Comparison of ENCODE assay signal across 8 cellular contexts in the genomic region with DNA sequence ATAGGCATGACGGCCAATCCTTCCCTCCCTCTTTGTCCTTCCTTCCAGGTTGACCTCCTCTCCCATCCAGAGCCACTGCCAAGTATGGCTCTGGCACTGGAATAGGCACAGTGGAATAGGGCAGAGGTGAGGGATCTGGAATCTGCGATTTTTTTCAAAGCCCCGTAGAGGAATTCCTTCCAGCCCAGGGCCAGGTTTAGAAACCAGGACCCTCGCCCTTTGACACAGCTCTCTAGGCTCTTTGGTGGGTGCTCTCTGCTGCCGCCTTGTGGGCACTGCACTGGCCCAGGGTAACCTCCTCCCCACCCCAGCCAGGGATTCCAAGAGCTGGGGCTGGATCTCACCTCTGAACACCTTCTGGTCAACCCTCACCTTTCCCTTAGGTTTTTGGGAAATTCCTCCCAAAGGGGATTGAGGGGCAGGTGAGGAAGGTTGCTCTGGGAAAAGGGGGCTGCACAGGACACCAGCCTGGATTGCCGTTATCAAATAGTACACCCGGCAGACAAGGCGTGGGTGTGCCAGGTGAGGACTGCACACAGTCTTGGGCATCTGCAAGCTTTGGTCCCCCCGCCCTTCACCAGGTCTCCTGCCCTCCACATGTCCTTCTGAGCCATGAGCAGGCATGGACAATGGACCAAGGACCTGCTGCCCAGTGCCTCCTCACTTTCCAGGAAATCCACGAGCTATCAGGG. TPM values are rescaled to one million over a fixed set of nuclear protein-coding genes. Genes with fewer than 3 reads are reported as not detected.
A peak's percentile ranks its signal among the peaks of the same experiment; 100 is the strongest.
DNase-seq lines count a peak whose midpoint lies in the region; ATAC-seq and TF ChIP-seq lines count a peak whose summit lies in the region.

No MANE protein-coding gene starts in this region.

- no TSS peak for BruUV-seq in MCF 10A (replicated peaks; lab: Mats Ljungman, UMichigan)

- intact Hi-C loops in MCF 10A (cut with micrococcal nuclease): loop anchor here (5.0 kb wide), 3 partner anchors 201 to 384 kb away; no protein-coding TSS in a partner anchor
- intact Hi-C loops in left colon (cut with DNase I, micrococcal nuclease): loop anchor here in 1 of 2 donors (5.0 kb wide), 1 partner anchor 379 kb away; the partner anchor contains the start of gene SLC29A3

- no peaks in the 10 kb centered on the region for H3K4me1 Mint-ChIP-seq in MCF 10A (ENCODE audit: insufficient read depth, unreplicated experiment)

- H3K4me3 Mint-ChIP-seq in MCF 10A (ENCODE audit: unreplicated experiment): no peak overlapping the region

- peak; percentile 84 for TF ChIP-seq CTCF in MCF 10A (IDR thresholded peaks at IDR 0.05; ENCODE audit: unreplicated experiment)

- H3K9me3 Mint-ChIP-seq in MCF 10A (ENCODE audit: unreplicated experiment): no peaks in the 10 kb centered on the region

- DNase-seq in D341Med (ENCODE audit: low spot score) (peak; percentile 73), UCSD-AML1 (lab: John Stamatoyannopoulos, UW; ENCODE audit: unreplicated experiment) (peak; percentile 68), MCF 10A (ENCODE audit: unreplicated experiment) (peak; percentile 65), left colon (peak; percentile 55 to 89)
- peak; percentile 43 to 70 (median 46) for DNase-seq in stimulated activated CD4-positive, alpha-beta T cell treated with anti-CD3 and anti-CD28 coated beads, TNF-alpha, amount 100 ng/mL, for 48 hours (ENCODE audit: low read depth in 3 of 3)

- TF ChIP-seq EP300 in Ishikawa (IDR thresholded peaks at IDR 0.05; ENCODE audit: borderline replicate concordance): no peak

- H3K36me3 Mint-ChIP-seq in MCF 10A (ENCODE audit: insufficient read depth, unreplicated experiment): no peaks in the 10 kb centered on the region

- H3K27ac Mint-ChIP-seq in MCF 10A (ENCODE audit: low read depth, unreplicated experiment): no peak overlapping the region

- H3K27me3 Mint-ChIP-seq in MCF 10A (ENCODE audit: insufficient read depth, unreplicated experiment): no peaks in the 10 kb centered on the region

- peak; percentile 68 for TF ChIP-seq RAD21 in Ishikawa (IDR thresholded peaks at IDR 0.05; ENCODE audit: low read depth)

- CTCF ChIA-PET in MCF 10A (lab: Yijun Ruan, JAX): interaction anchor here (0.6 to 5.8 kb wide), 24 partner anchors 9 to 437 kb away, joined by 3 to 57 read pairs (median 4); partner anchors contain the start of gene SLC29A3

- ATAC-seq in left colon (peak; percentile 86), HG03025 (IDR thresholded peaks at IDR 0.05; ENCODE audit: low FRiP score, unreplicated experiment) (no peak), HG02840 (IDR thresholded peaks at IDR 0.05; ENCODE audit: low FRiP score, unreplicated experiment) (no peak)

- POLR2A ChIA-PET in MCF 10A (lab: Yijun Ruan, JAX): interaction anchor here (0.7 kb wide), 1 partner anchor 10 kb away, joined by 3 read pairs; no protein-coding TSS in a partner anchor

TF ChIP-seq in Ishikawa, 13 proteins besides CTCF, POLR2A, EP300 and RAD21:
- TF ChIP-seq, protein P1, sequence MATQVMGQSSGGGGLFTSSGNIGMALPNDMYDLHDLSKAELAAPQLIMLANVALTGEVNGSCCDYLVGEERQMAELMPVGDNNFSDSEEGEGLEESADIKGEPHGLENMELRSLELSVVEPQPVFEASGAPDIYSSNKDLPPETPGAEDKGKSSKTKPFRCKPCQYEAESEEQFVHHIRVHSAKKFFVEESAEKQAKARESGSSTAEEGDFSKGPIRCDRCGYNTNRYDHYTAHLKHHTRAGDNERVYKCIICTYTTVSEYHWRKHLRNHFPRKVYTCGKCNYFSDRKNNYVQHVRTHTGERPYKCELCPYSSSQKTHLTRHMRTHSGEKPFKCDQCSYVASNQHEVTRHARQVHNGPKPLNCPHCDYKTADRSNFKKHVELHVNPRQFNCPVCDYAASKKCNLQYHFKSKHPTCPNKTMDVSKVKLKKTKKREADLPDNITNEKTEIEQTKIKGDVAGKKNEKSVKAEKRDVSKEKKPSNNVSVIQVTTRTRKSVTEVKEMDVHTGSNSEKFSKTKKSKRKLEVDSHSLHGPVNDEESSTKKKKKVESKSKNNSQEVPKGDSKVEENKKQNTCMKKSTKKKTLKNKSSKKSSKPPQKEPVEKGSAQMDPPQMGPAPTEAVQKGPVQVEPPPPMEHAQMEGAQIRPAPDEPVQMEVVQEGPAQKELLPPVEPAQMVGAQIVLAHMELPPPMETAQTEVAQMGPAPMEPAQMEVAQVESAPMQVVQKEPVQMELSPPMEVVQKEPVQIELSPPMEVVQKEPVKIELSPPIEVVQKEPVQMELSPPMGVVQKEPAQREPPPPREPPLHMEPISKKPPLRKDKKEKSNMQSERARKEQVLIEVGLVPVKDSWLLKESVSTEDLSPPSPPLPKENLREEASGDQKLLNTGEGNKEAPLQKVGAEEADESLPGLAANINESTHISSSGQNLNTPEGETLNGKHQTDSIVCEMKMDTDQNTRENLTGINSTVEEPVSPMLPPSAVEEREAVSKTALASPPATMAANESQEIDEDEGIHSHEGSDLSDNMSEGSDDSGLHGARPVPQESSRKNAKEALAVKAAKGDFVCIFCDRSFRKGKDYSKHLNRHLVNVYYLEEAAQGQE (IDR thresholded peaks at IDR 0.05; ENCODE audit: low read depth): no peak
- 0 out of 2 replicates have a peak, but pooled peaks have one; percentile 9 for TF ChIP-seq NFIC (IDR thresholded peaks at IDR 0.05)
- TF ChIP-seq YY1 (IDR thresholded peaks at IDR 0.05; ENCODE audit: low read depth): no peak
- TF ChIP-seq ZBTB7A (IDR thresholded peaks at IDR 0.05; ENCODE audit: low read depth): 0 out of 2 replicates have a peak, but pooled peaks have one; percentile 40
- TF ChIP-seq, protein P2, sequence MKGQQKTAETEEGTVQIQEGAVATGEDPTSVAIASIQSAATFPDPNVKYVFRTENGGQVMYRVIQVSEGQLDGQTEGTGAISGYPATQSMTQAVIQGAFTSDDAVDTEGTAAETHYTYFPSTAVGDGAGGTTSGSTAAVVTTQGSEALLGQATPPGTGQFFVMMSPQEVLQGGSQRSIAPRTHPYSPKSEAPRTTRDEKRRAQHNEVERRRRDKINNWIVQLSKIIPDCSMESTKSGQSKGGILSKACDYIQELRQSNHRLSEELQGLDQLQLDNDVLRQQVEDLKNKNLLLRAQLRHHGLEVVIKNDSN (IDR thresholded peaks at IDR 0.05): no peak
- no peak for TF ChIP-seq TCF12 (IDR thresholded peaks at IDR 0.05; ENCODE audit: low read depth)
- TF ChIP-seq TAF1 (IDR thresholded peaks at IDR 0.05; ENCODE audit: low read depth): no peak
- no peak for TF ChIP-seq MAX (IDR thresholded peaks at IDR 0.05)
- no peak for TF ChIP-seq FOXM1 (IDR thresholded peaks at IDR 0.05; ENCODE audit: borderline replicate concordance, low read depth)

RNA-seq across cellular contexts. Expression of gene C10orf105, which starts 22.8 kb away (rescaled TPM):
- total RNA-seq in MCF 10A (2022) (not detected in 2 replicates), left colon (under 1 TPM in 1 of 2 donors, not detected in 1; 0.08 TPM)
